In the genomic region with DNA sequence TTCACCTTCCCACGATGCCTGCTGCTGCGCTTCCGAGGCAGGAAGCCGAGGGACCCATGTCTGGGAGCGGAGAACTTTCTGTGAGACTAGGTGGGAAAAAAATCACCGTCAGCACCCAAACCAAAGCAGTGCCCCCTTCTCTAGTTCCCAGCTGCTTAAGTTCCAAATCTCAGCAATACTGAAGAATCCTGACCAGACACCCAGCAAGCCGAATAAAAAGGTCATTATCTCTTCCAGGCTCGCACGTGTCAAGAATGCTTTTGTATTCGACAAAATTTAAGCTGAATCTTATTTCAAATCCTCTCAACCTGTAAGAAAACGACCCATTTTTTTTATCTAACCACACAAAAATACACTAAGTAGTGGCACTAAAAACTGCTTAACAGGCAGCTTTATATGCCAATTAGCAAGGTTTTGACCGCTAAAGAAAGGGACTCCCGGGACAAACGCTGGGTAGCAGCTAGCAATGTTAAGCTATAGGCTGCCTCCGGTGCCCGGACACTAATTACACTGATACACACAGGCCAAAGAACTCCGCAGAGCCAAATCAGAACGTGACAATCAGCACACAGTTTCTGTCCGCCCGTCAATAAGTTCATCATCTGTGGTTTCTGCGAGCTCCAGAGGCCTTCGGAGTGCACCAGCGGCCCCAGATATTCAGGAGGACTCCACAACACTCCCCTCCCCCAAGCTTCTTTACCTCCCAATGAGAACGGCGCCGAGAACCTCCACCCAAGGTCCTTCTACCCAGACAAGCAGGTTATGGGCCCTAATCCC, we compare ENCODE assay signal across 8 cellular contexts. TPM values are rescaled to one million over a fixed set of nuclear protein-coding genes. Genes with fewer than 3 reads are reported as not detected.
DNase-seq lines count a peak whose midpoint lies in the region; ATAC-seq and TF ChIP-seq lines count a peak whose summit lies in the region.

No MANE protein-coding gene starts in this region.

- peaks cover 4% of the 10 kb centered on the region; the same call in 1 of the 2 replicates for H3K9me3 ChIP-seq in MG63

- peaks cover 56% of the 10 kb centered on the region for H3K36me3 ChIP-seq in MG63

- H3K9me3 Mint-ChIP-seq in stimulated activated memory B cell treated with anti-CD40 and anti-IgM and Interleukin-4, amounts not matched to agents 10 μg/mL and 1 μg/mL and 100 μg/mL, for 72 hours, result no peaks in the 10 kb centered on the region

- in situ Hi-C loops in astrocyte of the cerebellum (cut with HindIII; ENCODE audit: low sequenced_read_pairs), result loop anchor here (5.0 kb wide), 1 partner anchor 81 kb away; no protein-coding TSS in a partner anchor

- ATAC-seq in stimulated activated memory B cell treated with anti-CD40 and anti-IgM and Interleukin-4, amounts not matched to agents 10 μg/mL and 1 μg/mL and 100 μg/mL, for 72 hours, result peak; percentile 3
- ATAC-seq in HG02981 (IDR thresholded peaks at IDR 0.05; ENCODE audit: unreplicated experiment), result no peak

- no peaks in the 10 kb centered on the region for H3K27me3 Mint-ChIP-seq in stimulated activated memory B cell treated with anti-CD40 and anti-IgM and Interleukin-4, amounts not matched to agents 10 μg/mL and 1 μg/mL and 100 μg/mL, for 72 hours

- H3K4me1 Mint-ChIP-seq in stimulated activated memory B cell treated with anti-CD40 and anti-IgM and Interleukin-4, amounts not matched to agents 10 μg/mL and 1 μg/mL and 100 μg/mL, for 72 hours, result peaks cover 57% of the 10 kb centered on the region

- H3K36me3 Mint-ChIP-seq in stimulated activated memory B cell treated with anti-CD40 and anti-IgM and Interleukin-4, amounts not matched to agents 10 μg/mL and 1 μg/mL and 100 μg/mL, for 72 hours, result peaks cover 58% of the 10 kb centered on the region

- H3K27ac Mint-ChIP-seq in stimulated activated memory B cell treated with anti-CD40 and anti-IgM and Interleukin-4, amounts not matched to agents 10 μg/mL and 1 μg/mL and 100 μg/mL, for 72 hours, result peak overlapping the region; percentile 99

- peak overlapping the region; percentile 100 for H3K4me3 Mint-ChIP-seq in stimulated activated memory B cell treated with anti-CD40 and anti-IgM and Interleukin-4, amounts not matched to agents 10 μg/mL and 1 μg/mL and 100 μg/mL, for 72 hours

- no peaks in the 10 kb centered on the region for H3K27me3 ChIP-seq in MG63

- H3K4me3 ChIP-seq in MG63 (peak overlapping the region; percentile 91), astrocyte of the cerebellum (ENCODE audit: low read depth, low read length) (peak overlapping the region; percentile 88)

- no peak for TF ChIP-seq CTCF in astrocyte of the cerebellum (IDR thresholded peaks at IDR 0.05; ENCODE audit: low read depth, low read length, missing control alignments)

- DNase-seq in SKM-1 treated with dmso at 0.1 percent for 144 hours (lab: John Stamatoyannopoulos, UW; ENCODE audit: unreplicated experiment) (peak; percentile 63), SKM-1 (lab: John Stamatoyannopoulos, UW; ENCODE audit: unreplicated experiment) (no peak), MG63 (peak; percentile 28), astrocyte of the cerebellum (ENCODE audit: low read depth) (no peak), iris pigment epithelial cell (ENCODE audit: low read depth) (peak; percentile 56), superior temporal gyrus (ENCODE audit: extremely low spot score) (no peak)

RNA-seq across cellular contexts. Expression of gene RPL3, which starts 0.7 kb away (rescaled TPM):
- total RNA-seq in MG63 (2014; rRNA removed; shearing (Covaris generic); ENCODE audit: low replicate concordance), result 2,271 and 3,763 TPM in 2 replicates

RNA-seq across cellular contexts. Expression of gene SYNGR1, which starts 31.1 kb away (rescaled TPM):
- total RNA-seq in MG63 (2014; rRNA removed; shearing (Covaris generic); ENCODE audit: low replicate concordance), result 32.3 and 58.3 TPM in 2 replicates

Comparison
In these comparisons a context has a peak if more than half of its experiments do, and no peak if none do; other contexts are left out.
1. DNase-seq: peak in SKM-1 treated with dmso at 0.1 percent for 144 hours (single experiment), MG63 (single experiment) and iris pigment epithelial cell (single experiment); none in SKM-1 (single experiment), astrocyte of the cerebellum (single experiment) and superior temporal gyrus (single experiment).